ENCODE assay signal across 1 cellular context in the genomic region with DNA sequence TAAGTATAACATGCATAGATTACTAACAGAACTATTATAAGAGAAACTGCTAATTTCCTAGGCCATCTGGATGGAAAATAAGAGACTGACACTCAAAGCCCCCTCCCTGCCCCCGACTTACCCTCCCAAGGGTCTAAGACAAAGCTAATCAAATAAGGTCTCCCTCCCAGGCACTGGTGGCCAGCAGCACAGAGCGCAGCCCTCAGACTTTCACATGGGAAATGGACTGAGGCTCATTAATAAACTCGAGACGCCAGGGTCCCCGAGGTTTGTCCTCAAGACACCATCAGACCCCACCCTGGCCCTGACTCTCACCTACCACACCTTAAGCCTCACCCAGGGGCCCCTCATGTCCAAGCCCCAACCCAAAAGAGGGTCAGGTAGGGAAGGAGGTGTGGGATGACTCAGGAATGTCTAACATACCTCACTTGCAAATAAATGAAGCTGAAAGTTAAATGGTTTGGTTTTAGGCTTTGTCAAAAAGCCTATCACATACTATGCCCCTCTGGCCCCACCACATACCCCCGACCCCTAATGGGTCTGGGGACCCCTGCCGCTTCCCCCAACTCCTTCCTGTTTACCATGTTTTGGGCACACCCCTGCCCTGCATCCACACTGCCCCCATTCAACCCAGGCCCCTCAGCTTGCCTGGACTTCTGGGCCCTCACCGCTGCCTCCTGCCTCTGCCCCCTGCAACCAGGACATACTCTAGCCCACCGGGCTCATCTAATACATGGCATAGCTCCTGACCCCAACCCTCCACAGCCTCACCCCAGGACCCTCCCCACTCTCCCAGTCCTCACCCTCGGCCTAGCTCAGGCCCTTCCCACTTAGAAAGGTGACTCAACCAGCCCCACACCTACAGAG.
TF ChIP-seq lines count a peak whose summit lies in the region.

No MANE protein-coding gene starts in this region.

TF ChIP-seq in IMR-90, 13 proteins besides CTCF, POLR2A, EP300 and RAD21:
- TF ChIP-seq SMC3 (IDR thresholded peaks at IDR 0.05; ENCODE audit: low read depth, low read length) (no peak), MXI1 (IDR thresholded peaks at IDR 0.05; ENCODE audit: borderline replicate concordance, low read depth, low read length) (no peak), MAFK (IDR thresholded peaks at IDR 0.05; ENCODE audit: low read depth, low read length) (no peak), MAZ (IDR thresholded peaks at IDR 0.05; ENCODE audit: borderline replicate concordance, low read depth, low read length) (no peak), NFE2L2 (IDR thresholded peaks at IDR 0.05; ENCODE audit: low read depth, low read length) (no peak), RCOR1 (IDR thresholded peaks at IDR 0.05; ENCODE audit: insufficient replicate concordance, low read length) (no peak), FOS (IDR thresholded peaks at IDR 0.05; ENCODE audit: low read depth, low read length) (no peak), BHLHE40 (IDR thresholded peaks at IDR 0.05; ENCODE audit: low read depth, low read length) (no peak), RFX5 (IDR thresholded peaks at IDR 0.05; ENCODE audit: low read depth, low read length) (no peak)
- TF ChIP-seq, protein P1, sequence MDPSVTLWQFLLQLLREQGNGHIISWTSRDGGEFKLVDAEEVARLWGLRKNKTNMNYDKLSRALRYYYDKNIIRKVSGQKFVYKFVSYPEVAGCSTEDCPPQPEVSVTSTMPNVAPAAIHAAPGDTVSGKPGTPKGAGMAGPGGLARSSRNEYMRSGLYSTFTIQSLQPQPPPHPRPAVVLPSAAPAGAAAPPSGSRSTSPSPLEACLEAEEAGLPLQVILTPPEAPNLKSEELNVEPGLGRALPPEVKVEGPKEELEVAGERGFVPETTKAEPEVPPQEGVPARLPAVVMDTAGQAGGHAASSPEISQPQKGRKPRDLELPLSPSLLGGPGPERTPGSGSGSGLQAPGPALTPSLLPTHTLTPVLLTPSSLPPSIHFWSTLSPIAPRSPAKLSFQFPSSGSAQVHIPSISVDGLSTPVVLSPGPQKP (IDR thresholded peaks at IDR 0.05; ENCODE audit: borderline replicate concordance, low read depth, low read length) = no peak
- TF ChIP-seq, protein P2, sequence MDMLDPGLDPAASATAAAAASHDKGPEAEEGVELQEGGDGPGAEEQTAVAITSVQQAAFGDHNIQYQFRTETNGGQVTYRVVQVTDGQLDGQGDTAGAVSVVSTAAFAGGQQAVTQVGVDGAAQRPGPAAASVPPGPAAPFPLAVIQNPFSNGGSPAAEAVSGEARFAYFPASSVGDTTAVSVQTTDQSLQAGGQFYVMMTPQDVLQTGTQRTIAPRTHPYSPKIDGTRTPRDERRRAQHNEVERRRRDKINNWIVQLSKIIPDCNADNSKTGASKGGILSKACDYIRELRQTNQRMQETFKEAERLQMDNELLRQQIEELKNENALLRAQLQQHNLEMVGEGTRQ (IDR thresholded peaks at IDR 0.05; ENCODE audit: low read depth, low read length) = no peak
